1 cellular context compared by ENCODE assay signal in genomic region chr3:177330771-177331170, GRCh38.
TF ChIP-seq lines count a peak whose summit lies in the region.

No MANE protein-coding gene starts in this region.

TF ChIP-seq in K562, 482 proteins besides CTCF, POLR2A, EP300 and RAD21 (continued from another document):
- TF ChIP-seq ZNF589 (CRISPR knock-in tag; IDR thresholded peaks at IDR 0.05; ENCODE audit: low read depth) (no peak), ATF1 (CRISPR knock-in tag; IDR thresholded peaks at IDR 0.05) (no peak), ATF1 (tag; IDR thresholded peaks at IDR 0.05) (no peak), E2F5 (CRISPR knock-in tag; IDR thresholded peaks at IDR 0.05) (no peak), PTTG1 (tag; IDR thresholded peaks at IDR 0.05; ENCODE audit: low read depth) (no peak)
